Comparison of ENCODE assay signal across 1 cellular context in genomic region chr3:108011616-108012015, GRCh38.
TF ChIP-seq lines count a peak whose summit lies in the region.

No MANE protein-coding gene starts in this region.

TF ChIP-seq in H1, 55 proteins besides CTCF, POLR2A, EP300 and RAD21:
- TF ChIP-seq TCF12 (IDR thresholded peaks at IDR 0.05; ENCODE audit: low read depth, low read length) (no peak), SIRT6 (IDR thresholded peaks at IDR 0.05; ENCODE audit: low read length) (no peak), SP4 (IDR thresholded peaks at IDR 0.05; ENCODE audit: low read length) (no peak), RFX5 (IDR thresholded peaks at IDR 0.05; ENCODE audit: borderline replicate concordance, low read depth, low read length) (no peak), CHD1 (IDR thresholded peaks at IDR 0.05; ENCODE audit: low read depth, low read length) (no peak), CBX8 (IDR thresholded peaks at IDR 0.05; ENCODE audit: borderline replicate concordance, low read depth, low read length) (no peak), JUN (IDR thresholded peaks at IDR 0.05; ENCODE audit: low read depth, low read length) (no peak), SRF (IDR thresholded peaks at IDR 0.05; ENCODE audit: low read depth, low read length) (no peak), JUND (IDR thresholded peaks at IDR 0.05; ENCODE audit: low read length) (no peak)
